ENCODE assay signal across 1 cellular context in genomic region chr9:134328841-134329575, GRCh38.
TF ChIP-seq lines count a peak whose summit lies in the region.

No MANE protein-coding gene starts in this region.

TF ChIP-seq in HepG2, 621 proteins besides CTCF, POLR2A, EP300 and RAD21 (continued from another document and continues in another):
- TF ChIP-seq MAZ (IDR thresholded peaks at IDR 0.05; ENCODE audit: borderline replicate concordance, low read depth, low read length) (peak; percentile 19; the same call in 1 of the 2 replicates), MAZ (CRISPR knock-in tag; IDR thresholded peaks at IDR 0.05; ENCODE audit: low read depth) (peak; percentile 53; the same call in 1 of the 2 replicates), MIER3 (CRISPR knock-in tag; IDR thresholded peaks at IDR 0.05; ENCODE audit: borderline replicate concordance) (no peak; the same call in 1 of the 2 replicates), KLF12 (CRISPR knock-in tag; IDR thresholded peaks at IDR 0.05; ENCODE audit: borderline replicate concordance) (peak; percentile 35), ATF4 (CRISPR knock-in tag; IDR thresholded peaks at IDR 0.05) (0 out of 4 replicates have a peak, but pooled peaks of 1 of the 2 experiments have one; percentile 33), ZEB1 (IDR thresholded peaks at IDR 0.05; ENCODE audit: insufficient replicate concordance, low read depth) (no peak), ZNF800 (CRISPR knock-in tag; IDR thresholded peaks at IDR 0.05) (peak; percentile 67; the same call in 1 of the 2 replicates), SMARCE1 (IDR thresholded peaks at IDR 0.05; ENCODE audit: borderline replicate concordance) (no peak), MAFG (CRISPR knock-in tag; IDR thresholded peaks at IDR 0.05) (no peak), ARNT (IDR thresholded peaks at IDR 0.05) (no peak), MAFK (conservative IDR thresholded peaks at IDR 0.05 in 1 of 2, IDR thresholded peaks at IDR 0.05 in 1 of 2; ENCODE audit: low read length in 2 of 2) (no peak), NFYB (CRISPR knock-in tag; IDR thresholded peaks at IDR 0.05) (no peak), CREBL2 (CRISPR knock-in tag; IDR thresholded peaks at IDR 0.05; ENCODE audit: borderline replicate concordance) (no peak), ATF7 (IDR thresholded peaks at IDR 0.05) (no peak), ATF7 (CRISPR knock-in tag; IDR thresholded peaks at IDR 0.05) (no peak), ZNF768 (CRISPR knock-in tag; IDR thresholded peaks at IDR 0.05) (0 out of 2 replicates have a peak, but pooled peaks have one; percentile 18), NR2C2 (CRISPR knock-in tag; IDR thresholded peaks at IDR 0.05; ENCODE audit: borderline replicate concordance) (peak; percentile 63), SETDB1 (CRISPR knock-in tag; IDR thresholded peaks at IDR 0.05; ENCODE audit: borderline replicate concordance) (no peak), SP140L (CRISPR knock-in tag; IDR thresholded peaks at IDR 0.05; ENCODE audit: borderline replicate concordance) (no peak), ZNF549 (CRISPR knock-in tag; IDR thresholded peaks at IDR 0.05) (peak; percentile 74; the same call in 1 of the 2 replicates), ZNF225 (CRISPR knock-in tag; IDR thresholded peaks at IDR 0.05) (no peak), PLRG1 (conservative IDR thresholded peaks at IDR 0.05) (no peak), RXRB (CRISPR knock-in tag; IDR thresholded peaks at IDR 0.05; ENCODE audit: borderline replicate concordance) (no peak; the same call in 1 of the 2 replicates), ZNF333 (CRISPR knock-in tag; IDR thresholded peaks at IDR 0.05; ENCODE audit: borderline replicate concordance) (peak; percentile 84; the same call in 1 of the 2 replicates), LRRFIP1 (CRISPR knock-in tag; conservative IDR thresholded peaks at IDR 0.05) (no peak), REL (CRISPR knock-in tag; conservative IDR thresholded peaks at IDR 0.05) (peak; percentile 72), ZFY (CRISPR knock-in tag; IDR thresholded peaks at IDR 0.05) (peak; percentile 86), HMGXB4 (CRISPR knock-in tag; IDR thresholded peaks at IDR 0.05; ENCODE audit: borderline replicate concordance in 1 of 2, low read depth in 1 of 2) (peak; percentile 32 to 79), IKZF4 (CRISPR knock-in tag; IDR thresholded peaks at IDR 0.05; ENCODE audit: borderline replicate concordance, low read depth, not compliant biosample characterization) (no peak), BCLAF1 (IDR thresholded peaks at IDR 0.05) (no peak), PHB2 (IDR thresholded peaks at IDR 0.05; ENCODE audit: partially characterized antibody) (no peak), RARA (CRISPR knock-in tag; IDR thresholded peaks at IDR 0.05) (no peak; the same call in 1 of the 2 replicates), ZNF232 (CRISPR knock-in tag; IDR thresholded peaks at IDR 0.05; ENCODE audit: borderline replicate concordance) (no peak; the same call in 1 of the 2 replicates), ZNF598 (CRISPR knock-in tag; IDR thresholded peaks at IDR 0.05; ENCODE audit: borderline replicate concordance) (peak; percentile 23; the same call in 1 of the 2 replicates), ARNTL (CRISPR knock-in tag; IDR thresholded peaks at IDR 0.05) (no peak), PHF21A (CRISPR knock-in tag; IDR thresholded peaks at IDR 0.05) (peak; percentile 77; the same call in 1 of the 2 replicates), POLR2AphosphoS2 (IDR thresholded peaks at IDR 0.05; ENCODE audit: low read depth, low read length) (no peak), HCFC1 (IDR thresholded peaks at IDR 0.05; ENCODE audit: low read depth, low read length) (no peak), ZNF674 (CRISPR knock-in tag; IDR thresholded peaks at IDR 0.05; ENCODE audit: low read depth) (no peak), ZNF33A (CRISPR knock-in tag; IDR thresholded peaks at IDR 0.05; ENCODE audit: borderline replicate concordance) (no peak), EZH2 (conservative IDR thresholded peaks at IDR 0.05; ENCODE audit: low read depth, low read length) (no peak), NFKBIZ (CRISPR knock-in tag; IDR thresholded peaks at IDR 0.05) (no peak; the same call in 1 of the 2 replicates), ZSCAN25 (CRISPR knock-in tag; IDR thresholded peaks at IDR 0.05) (peak; percentile 82), ZNF432 (CRISPR knock-in tag; IDR thresholded peaks at IDR 0.05; ENCODE audit: borderline replicate concordance) (no peak), ZNF629 (CRISPR knock-in tag; conservative IDR thresholded peaks at IDR 0.05) (peak; percentile 50), ZNF609 (CRISPR knock-in tag; IDR thresholded peaks at IDR 0.05; ENCODE audit: borderline replicate concordance) (no peak; the same call in 1 of the 2 replicates), JUN (CRISPR knock-in tag; IDR thresholded peaks at IDR 0.05) (0 out of 2 replicates have a peak, but pooled peaks have one; percentile 39), SNAPC5 (CRISPR knock-in tag; IDR thresholded peaks at IDR 0.05; ENCODE audit: borderline replicate concordance) (peak; percentile 77; the same call in 1 of the 2 replicates), SATB2 (CRISPR knock-in tag; IDR thresholded peaks at IDR 0.05) (no peak; the same call in 1 of the 2 replicates), PTBP1 (IDR thresholded peaks at IDR 0.05; ENCODE audit: low read depth, low read length, poor library complexity, severe bottlenecking) (no peak), ZNF780A (CRISPR knock-in tag; IDR thresholded peaks at IDR 0.05) (peak; percentile 35; the same call in 1 of the 2 replicates), ZNF17 (CRISPR knock-in tag; IDR thresholded peaks at IDR 0.05) (no peak), IRX3 (CRISPR knock-in tag; IDR thresholded peaks at IDR 0.05; ENCODE audit: borderline replicate concordance, low read depth) (peak; percentile 88; the same call in 1 of the 2 replicates)
